ENCODE assay signal across 27 cellular contexts in the genomic region with DNA sequence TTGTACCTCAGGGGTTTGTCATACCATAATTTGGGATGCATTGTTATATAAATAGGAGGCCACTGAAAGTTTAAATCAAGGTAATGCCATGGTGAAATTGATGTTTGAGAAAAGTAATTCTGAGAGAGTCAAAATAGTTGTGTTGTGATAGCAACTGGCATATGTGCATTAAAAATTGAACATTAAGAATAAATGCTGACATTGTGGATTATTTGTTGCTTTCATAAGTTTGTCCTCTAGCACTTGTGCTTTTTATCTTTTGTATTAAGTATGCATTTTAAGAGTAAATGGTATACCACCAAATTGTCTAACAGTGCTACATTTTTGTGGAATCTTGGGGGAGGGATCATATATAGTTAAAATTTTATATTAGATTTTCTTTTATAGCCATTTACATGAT.
"Had no signal": no experiment of that assay in that cellular context is flagged by ENCODE, and none has a peak within 500 bp of the region (broad histone marks: within the 10 kb centered on the region; RNA-seq: fewer than 3 reads in every experiment).

No MANE protein-coding gene starts in this region.

- ATAC-seq: effector memory CD8-positive, alpha-beta T cell; esophagus mucosa; gastrocnemius medialis; heart left ventricle; left cardiac atrium; left lung; left ventricle myocardium superior; lower lobe of right lung; mucosa of descending colon; naive thymus-derived CD8-positive, alpha-beta T cell had no signal

- H2AFZ ChIP-seq: hepatocyte had no signal

- H3K27ac ChIP-seq: colonic mucosa, epithelial cell of prostate, esophagus squamous epithelium, gastrocnemius medialis, heart left ventricle, hepatocyte, left lung, lower lobe of right lung had no signal

- H3K4me2 ChIP-seq: hepatocyte had no signal

- H3K4me1 Mint-ChIP-seq: naive thymus-derived CD8-positive, alpha-beta T cell had no signal

- H3K79me2 ChIP-seq: hepatocyte had no signal

- H3K4me3 ChIP-seq: colonic mucosa, esophagus squamous epithelium, gastrocnemius medialis, heart left ventricle, hepatocyte, left lung, lower lobe of right lung, mucosa of descending colon had no signal

- H3K27me3 ChIP-seq: colonic mucosa, esophagus squamous epithelium, gastrocnemius medialis, heart left ventricle, hepatocyte, left lung had no signal

- H3K4me3 Mint-ChIP-seq: dendritic cell treated with granulocyte-macrophage colony-stimulating factor and Interleukin-4, amounts not matched to agents 40 ng/mL and 50 ng/mL, for 4 days; effector memory CD8-positive, alpha-beta T cell; endodermal cell; mesothelial cell of epicardium; naive B cell; naive thymus-derived CD8-positive, alpha-beta T cell had no signal

- DNase-seq: colonic mucosa; cortex of kidney; effector CD8-positive, alpha-beta T cell; effector memory CD8-positive, alpha-beta T cell; endodermal cell; erythroblast; esophagus squamous epithelium; foreskin fibroblast; foreskin melanocyte; gastrocnemius medialis; heart left ventricle; left cardiac atrium; left lung; left ventricle myocardium superior; lower lobe of right lung; mesenchymal stem cell; mucosa of descending colon; naive B cell; naive thymus-derived CD8-positive, alpha-beta T cell had no signal

- H3K9me3 ChIP-seq: colonic mucosa, esophagus squamous epithelium, gastrocnemius medialis, heart left ventricle, left lung, lower lobe of right lung, mucosa of descending colon had no signal

- H3K27ac Mint-ChIP-seq: dendritic cell treated with granulocyte-macrophage colony-stimulating factor and Interleukin-4, amounts not matched to agents 40 ng/mL and 50 ng/mL, for 4 days; effector memory CD8-positive, alpha-beta T cell; endodermal cell; mesothelial cell of epicardium; naive B cell; naive thymus-derived CD8-positive, alpha-beta T cell had no signal

- FAIRE-seq: endometrium, islet of Langerhans, keratinocyte had no signal

- H3K36me3 ChIP-seq: colonic mucosa, esophagus squamous epithelium, gastrocnemius medialis, heart left ventricle, left lung, lower lobe of right lung had no signal

- H3K9me3 Mint-ChIP-seq: dendritic cell treated with granulocyte-macrophage colony-stimulating factor and Interleukin-4, amounts not matched to agents 40 ng/mL and 50 ng/mL, for 4 days; effector memory CD8-positive, alpha-beta T cell; endodermal cell had no signal

- H3K4me1 ChIP-seq: colonic mucosa, esophagus squamous epithelium, gastrocnemius medialis, left lung, lower lobe of right lung had no signal

- H3K27me3 Mint-ChIP-seq: dendritic cell treated with granulocyte-macrophage colony-stimulating factor and Interleukin-4, amounts not matched to agents 40 ng/mL and 50 ng/mL, for 4 days; effector memory CD8-positive, alpha-beta T cell; naive B cell; naive thymus-derived CD8-positive, alpha-beta T cell had no signal
